Comparison of ENCODE assay signal across 17 cellular contexts in the genomic region with DNA sequence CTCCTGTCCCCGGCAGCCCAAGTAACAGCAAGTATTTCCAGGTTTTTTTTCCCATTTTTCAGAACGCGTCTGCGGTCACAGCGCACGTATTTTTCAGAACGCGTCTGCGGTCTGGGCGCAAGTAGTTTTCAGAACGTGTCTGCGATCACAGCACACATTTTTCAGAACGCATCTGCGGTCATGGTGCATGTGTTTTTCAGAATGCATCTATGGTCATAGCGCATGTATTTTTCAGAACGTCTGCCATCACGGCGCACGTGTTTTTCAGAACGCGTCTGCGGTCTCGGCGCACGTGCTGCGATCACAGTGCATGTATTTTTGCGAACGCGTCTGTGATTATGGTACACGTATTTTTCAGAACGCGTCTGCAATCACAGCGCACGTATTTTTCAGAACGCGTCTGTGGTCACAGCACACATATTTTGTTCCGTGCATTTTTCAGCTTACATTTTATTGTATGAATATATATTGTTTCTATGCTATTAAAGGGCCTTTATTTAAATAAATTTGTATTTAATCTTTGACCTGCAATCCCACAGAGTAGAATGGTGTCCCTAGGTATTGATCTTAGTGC. TPM values are rescaled to one million over a fixed set of nuclear protein-coding genes. Genes with fewer than 3 reads are reported as not detected.
"Had no signal": no experiment of that assay in that cellular context is flagged by ENCODE, and none has a peak within 500 bp of the region (broad histone marks: within the 10 kb centered on the region; RNA-seq: fewer than 3 reads in every experiment).

No MANE protein-coding gene starts in this region.

- H3K27ac ChIP-seq: esophagus muscularis mucosa, left lung, prostate gland, upper lobe of right lung had no signal

- H3K27me3 ChIP-seq: esophagus muscularis mucosa, left lung, upper lobe of right lung had no signal

- H3K9me3 ChIP-seq: esophagus muscularis mucosa, left lung, prostate gland, upper lobe of right lung had no signal

- DNase-seq: activated B cell treated with CpG ODN at 0.5 μM for 24 hours; activated naive CD4-positive, alpha-beta T cell treated with anti-CD3 and anti-CD28 coated beads, Interleukin-2, amount 50 U/mL, for 16 hours; immature natural killer cell had no signal

- H3K4me3 ChIP-seq: esophagus muscularis mucosa, left lung, prostate gland, upper lobe of right lung had no signal

- H3K4me1 Mint-ChIP-seq: immature natural killer cell had no signal

- H3K4me3 Mint-ChIP-seq: activated B cell treated with CpG ODN at 0.5 μM for 24 hours; immature natural killer cell; memory B cell; T-helper 1 cell treated with Interleukin-12 subunit alpha and Interleukin-12 subunit beta and Interleukin-4 antibody, amounts not matched to agents 30 μg/mL and 1 μg/mL, for 36 hours had no signal

- H3K27me3 Mint-ChIP-seq: activated B cell treated with CpG ODN at 0.5 μM for 24 hours; memory B cell; naive thymus-derived CD8-positive, alpha-beta T cell had no signal

- H3K9me3 Mint-ChIP-seq: activated B cell treated with CpG ODN at 0.5 μM for 24 hours; activated T-helper 2 cell treated with anti-CD3 and anti-CD28 coated beads, Interferon-gamma antibody, Interleukin-2, Interleukin-4, amounts not matched to agents 10 μg/mL and 5 μg/mL and 100 μg/mL, durations not matched to agents 14 hours and 24 hours and 36 hours; immature natural killer cell; memory B cell; naive thymus-derived CD8-positive, alpha-beta T cell; T-helper 1 cell treated with Interleukin-12 subunit alpha and Interleukin-12 subunit beta and Interleukin-4 antibody, amounts not matched to agents 30 μg/mL and 1 μg/mL, for 36 hours had no signal

- H3K4me1 ChIP-seq: esophagus muscularis mucosa, left lung, upper lobe of right lung had no signal

- H3K27ac Mint-ChIP-seq: activated B cell treated with CpG ODN at 0.5 μM for 24 hours; activated T-helper 2 cell treated with anti-CD3 and anti-CD28 coated beads, Interferon-gamma antibody, Interleukin-2, Interleukin-4, amounts not matched to agents 10 μg/mL and 5 μg/mL and 100 μg/mL, durations not matched to agents 14 hours and 24 hours and 36 hours; memory B cell; T-helper 1 cell treated with Interleukin-12 subunit alpha and Interleukin-12 subunit beta and Interleukin-4 antibody, amounts not matched to agents 30 μg/mL and 1 μg/mL, for 36 hours had no signal

- ATAC-seq: left lung; naive thymus-derived CD8-positive, alpha-beta T cell; right cardiac atrium; stimulated activated naive CD8-positive, alpha-beta T cell treated with anti-CD3 and anti-CD28 coated beads, Interleukin-15, Interleukin-2, amounts not matched to agents 100 U/mL and 50 U/mL, for 24 hours; upper lobe of right lung had no signal

RNA-seq across cellular contexts. Expression of a gene that starts 19.7 kb away (rescaled TPM):
- total RNA-seq: activated B cell treated with CpG ODN at 0.5 μM for 24 hours; activated T-helper 2 cell treated with anti-CD3 and anti-CD28 coated beads, Interferon-gamma antibody, Interleukin-2, Interleukin-4, amounts not matched to agents 10 μg/mL and 5 μg/mL and 100 μg/mL, durations not matched to agents 14 hours and 24 hours and 36 hours; esophagus muscularis mucosa; fibroblast of villous mesenchyme; left lung; mucosa of gallbladder; naive thymus-derived CD8-positive, alpha-beta T cell; right cardiac atrium; temporal lobe; upper lobe of right lung had no signal
- polyA plus RNA-seq: immature natural killer cell; naive thymus-derived CD8-positive, alpha-beta T cell; right cardiac atrium had no signal

RNA-seq across cellular contexts. Expression of a gene that starts 28.8 kb away (rescaled TPM):
- total RNA-seq: fibroblast of villous mesenchyme; mucosa of gallbladder; naive thymus-derived CD8-positive, alpha-beta T cell had no signal
- polyA plus RNA-seq: adipose tissue; immature natural killer cell; naive thymus-derived CD8-positive, alpha-beta T cell had no signal
